Comparison of ENCODE assay signal across 30 cellular contexts in genomic region chr10:72466018-72466417, GRCh38.
A peak's percentile ranks its signal among the peaks of the same experiment; 100 is the strongest.
DNase-seq lines count a peak whose midpoint lies in the region; ATAC-seq, FAIRE-seq and TF ChIP-seq lines count a peak whose summit lies in the region.
"Had no signal": no experiment of that assay in that cellular context is flagged by ENCODE, and none has a peak within 500 bp of the region (broad histone marks: within the 10 kb centered on the region; RNA-seq: fewer than 3 reads in every experiment).

No MANE protein-coding gene starts in this region.

- H3K9me1 ChIP-seq in K562 (ENCODE audit: control insufficient read depth, insufficient read depth, low read length) = no peaks in the 10 kb centered on the region

- BruUV-seq in K562 (replicated peaks; lab: Mats Ljungman, UMichigan) = no TSS peak

- no peak overlapping the region for H3K4me2 ChIP-seq in K562 (ENCODE audit: insufficient read depth, low read length)
- H3K4me2 ChIP-seq: BLaER1, PC-9 had no signal

- H3K4me3 ChIP-seq in K562 = no peak overlapping the region
- H3K4me3 ChIP-seq: BLaER1, MG63, PC-9 had no signal

- no peak for FAIRE-seq in K562 (lab: Jason Lieb, UNC)
- FAIRE-seq: GM12891, TTC549 had no signal

- no peak for TF ChIP-seq EP300 in K562 (IDR thresholded peaks at IDR 0.05; ENCODE audit: low read length)

- peaks cover 3% of the 10 kb centered on the region; the same call in 1 of the 3 replicates for H3K36me3 ChIP-seq in K562 (ENCODE audit: control insufficient read depth, insufficient read depth, low read length)
- H3K36me3 ChIP-seq: MG63 had no signal

- no peaks in the 10 kb centered on the region for H4K20me1 ChIP-seq in K562 (replicated peaks; ENCODE audit: control insufficient read depth, insufficient read depth, low read length)
- H4K20me1 ChIP-seq: BLaER1 had no signal

- TF ChIP-seq RAD21 in K562 (CRISPR knock-in tag; conservative IDR thresholded peaks at IDR 0.05 in 1 of 2, IDR thresholded peaks at IDR 0.05 in 1 of 2) = no peak

- no peak for TF ChIP-seq CTCF in K562 (IDR thresholded peaks at IDR 0.05 in 2 of 3, conservative IDR thresholded peaks at IDR 0.05 in 1 of 3; ENCODE audit: insufficient read depth in 2 of 3, low read depth in 1 of 3, low read length in 3 of 3)

- intact Hi-C loops in K562 (cut with micrococcal nuclease) = no loop called here

- no peak for TF ChIP-seq POLR2A in K562 (conservative IDR thresholded peaks at IDR 0.05)

- in situ Hi-C loops in K562 (cut with MboI) = no loop called here

- H3K4me1 ChIP-seq in K562 (replicated peaks in 1 of 2; ENCODE audit: control insufficient read depth in 2 of 2, insufficient read depth in 2 of 2, low read length in 2 of 2) = peaks cover 0 to 9% of the 10 kb centered on the region in 2 experiments; a peak in 2 of 5 replicates
- H3K4me1 ChIP-seq: BLaER1, Caco-2 had no signal

- no peak overlapping the region for H3K27ac ChIP-seq in K562 (ENCODE audit: extremely low read depth, low read depth, low read length)
- H3K27ac ChIP-seq: BLaER1, PC-9 had no signal

- peak; percentile 64 for DNase-seq in COLO829 (ENCODE audit: low spot score)
- DNase-seq in HT-29 (ENCODE audit: low spot score) = peak; percentile 50
- peak in 1 of 4 experiments; percentile 14 for DNase-seq in K562 (ENCODE audit: extremely low read depth in 1 of 4, low spot score in 3 of 4)
- DNase-seq in midbrain (lab: John Stamatoyannopoulos, UW) = peak; percentile 3
- no peak for DNase-seq in SK-N-DZ (ENCODE audit: low spot score)
- no peak for DNase-seq in T-helper 9 cell
- DNase-seq: ACHN; activated CD4-positive, CD25-positive, alpha-beta regulatory T cell treated with anti-CD3 and anti-CD28 coated beads, Interleukin-2, amount 50 U/mL, for 72 hours; activated naive CD4-positive, alpha-beta T cell treated with anti-CD3 and anti-CD28 coated beads for 36 hours; activated T-cell treated with anti-CD3 and anti-CD28 coated beads, Interleukin-2, amount 50 U/mL, for 72 hours; Caco-2; central memory CD4-positive, alpha-beta T cell; DND-41; H9; MG63; naive thymus-derived CD8-positive, alpha-beta T cell; NCI-H1436; NCI-H510A; PC-9; right cardiac atrium; stimulated activated CD4-positive, alpha-beta T cell treated with anti-CD3 and anti-CD28 coated beads, Interleukin-12 subunit alpha, Interleukin-12 subunit beta, amount 100 ng/mL, for 4 hours; stimulated activated CD4-positive, alpha-beta T cell treated with anti-CD3 and anti-CD28 coated beads, Interleukin-4, amount 100 ng/mL, for 4 hours; stimulated activated naive CD4-positive, alpha-beta T cell; T-cell had no signal

- no peaks in the 10 kb centered on the region for H3K9me3 ChIP-seq in K562 (replicated peaks; ENCODE audit: control insufficient read depth, insufficient read depth, low read depth, low read length)
- H3K9me3 ChIP-seq: BLaER1, Caco-2, MG63 had no signal

- no peak overlapping the region for H2AFZ ChIP-seq in K562 (ENCODE audit: low read depth, low read length)
- H2AFZ ChIP-seq: PC-9 had no signal

- WGBS in K562 (ENCODE audit: insufficient coverage, low coverage, missing lambda C conversion rate) = 11% methylated on average over 4 of the region's 4 CpGs

- H3K27me3 ChIP-seq in K562 (ENCODE audit: control insufficient read depth in 2 of 2, insufficient read depth in 2 of 2, low read length in 2 of 2) = no peaks in the 10 kb centered on the region
- H3K27me3 ChIP-seq: BLaER1, MG63 had no signal

- POLR2A ChIA-PET in K562 (lab: Yijun Ruan, JAX) = no interaction called here

- peak; percentile 71 for ATAC-seq in K562
- ATAC-seq in GM21447 (IDR thresholded peaks at IDR 0.05; ENCODE audit: unreplicated experiment) = no peak
- no peak for ATAC-seq in GM18520 (IDR thresholded peaks at IDR 0.05; ENCODE audit: unreplicated experiment)
- ATAC-seq: activated T-cell treated with anti-CD3 and anti-CD28 coated beads, Interleukin-2, amount 50 U/mL, for 72 hours; left lobe of liver; naive thymus-derived CD8-positive, alpha-beta T cell; right cardiac atrium; T-cell had no signal

- no peak overlapping the region for H3K9ac ChIP-seq in K562 (ENCODE audit: insufficient read depth in 1 of 2, low read depth in 2 of 2, low read length in 2 of 2)
- H3K9ac ChIP-seq: BLaER1 had no signal

- H3K79me2 ChIP-seq in K562 (ENCODE audit: control insufficient read depth, insufficient read depth, low read length) = no peaks in the 10 kb centered on the region

- CTCF ChIA-PET in K562 (lab: Yijun Ruan, JAX; ENCODE audit: low intra/inter-chr PET ratio) = no interaction called here

TF ChIP-seq in K562, 482 proteins besides CTCF, POLR2A, EP300 and RAD21:
- TF ChIP-seq ELF1 (tag; IDR thresholded peaks at IDR 0.05) (no peak), PKNOX1 (IDR thresholded peaks at IDR 0.05) (0 out of 2 replicates have a peak, but pooled peaks have one; percentile 8), HMBOX1 (IDR thresholded peaks at IDR 0.05) (0 out of 2 replicates have a peak, but pooled peaks have one; percentile 22)

Comparison
In these comparisons a context has a peak if more than half of its experiments do, and no peak if none do; other contexts are left out.
1. DNase-seq: peak in COLO829 (single experiment), HT-29 (single experiment) and midbrain (single experiment); none in SK-N-DZ (single experiment) and T-helper 9 cell (single experiment).